In the genomic region with DNA sequence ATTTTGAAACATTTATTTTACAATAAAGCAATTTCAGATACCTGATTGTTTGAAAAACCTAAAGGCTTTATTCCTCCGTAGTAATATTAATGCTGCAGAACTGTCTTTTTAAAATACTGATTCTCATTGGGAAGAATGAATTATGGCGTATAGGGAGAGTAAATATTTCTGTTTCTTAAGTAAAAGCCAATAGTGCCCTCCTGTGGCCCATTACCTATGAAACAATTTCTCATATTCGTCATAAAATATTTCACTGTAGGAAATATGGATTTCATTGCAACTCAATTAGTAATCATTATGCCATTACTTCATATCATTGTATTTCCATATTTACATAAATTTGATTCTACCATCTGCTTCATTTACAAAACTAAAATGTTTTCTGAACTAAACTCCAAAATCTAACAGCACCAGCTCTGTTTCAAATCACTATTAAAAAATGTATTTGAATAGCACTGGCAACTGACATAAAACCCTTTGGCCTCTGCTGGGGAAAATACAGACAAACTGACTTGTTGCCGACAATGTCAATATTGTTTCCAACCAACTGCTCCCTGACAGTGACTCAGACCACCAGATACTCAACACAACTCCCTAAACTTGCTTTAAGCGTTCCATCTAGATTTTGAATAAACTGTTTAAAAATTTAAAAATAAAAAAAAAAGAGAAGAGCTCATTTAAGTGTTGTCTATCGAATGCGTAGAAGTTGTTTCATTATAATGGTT, we compare ENCODE assay signal across 10 cellular contexts.
DNase-seq lines count a peak whose midpoint lies in the region; ATAC-seq and TF ChIP-seq lines count a peak whose summit lies in the region.
"Had no signal": no experiment of that assay in that cellular context is flagged by ENCODE, and none has a peak within 500 bp of the region (broad histone marks: within the 10 kb centered on the region; RNA-seq: fewer than 3 reads in every experiment).

No MANE protein-coding gene starts in this region.

- no peaks in the 10 kb centered on the region for H3K9me3 Mint-ChIP-seq in CD14-positive monocyte

- POLR2A ChIA-PET in RWPE1 (lab: Yijun Ruan, JAX; ENCODE audit: low non-redundant PET), result no interaction called here

- peaks cover 5% of the 10 kb centered on the region for H3K4me1 Mint-ChIP-seq in CD14-positive monocyte
- H3K4me1 Mint-ChIP-seq: naive B cell had no signal

- CTCF ChIA-PET in RWPE1 (lab: Yijun Ruan, JAX), result interaction anchor here (0.7 to 0.8 kb wide), 3 partner anchors 393 to 1667 kb away, joined by 3 to 6 read pairs (median 3); no protein-coding TSS in a partner anchor

- peaks cover 0 to 1% (median 0%) of the 10 kb centered on the region in 3 donors for H3K27me3 Mint-ChIP-seq in CD14-positive monocyte (ENCODE audit: low read depth in 3 of 3)
- H3K27me3 Mint-ChIP-seq: naive B cell had no signal

- intact Hi-C loops in CD14-positive monocyte (cut with micrococcal nuclease), result no loop called here

- TF ChIP-seq CTCF in CD14-positive monocyte (IDR thresholded peaks at IDR 0.05) (peak; percentile 19), RWPE1 (conservative IDR thresholded peaks at IDR 0.05; ENCODE audit: low read depth) (0 out of 2 replicates have a peak, but pooled peaks have one; percentile 10)

- DNase-seq in CD14-positive monocyte (ENCODE audit: low spot score) (no peak), HT1080 (ENCODE audit: low read depth) (peak; percentile 11), RWPE1 (ENCODE audit: low spot score) (no peak), inferior parietal cortex (ENCODE audit: extremely low spot score) (peak; percentile 50), T-helper 2 cell (no peak), NCI-H1930 (lab: John Stamatoyannopoulos, UW) (no peak), GM19240 (ENCODE audit: insufficient read length, low spot score) (no peak)
- DNase-seq: cortex of kidney, naive B cell had no signal

- no peak for ATAC-seq in HG03565 (IDR thresholded peaks at IDR 0.05; ENCODE audit: unreplicated experiment)

- H3K4me3 Mint-ChIP-seq in CD14-positive monocyte, result no peak overlapping the region
- H3K4me3 Mint-ChIP-seq: naive B cell had no signal

- no peaks in the 10 kb centered on the region for H3K36me3 Mint-ChIP-seq in CD14-positive monocyte
- H3K36me3 Mint-ChIP-seq: naive B cell had no signal

- H3K27ac Mint-ChIP-seq in CD14-positive monocyte, result no peak overlapping the region
- H3K27ac Mint-ChIP-seq: naive B cell had no signal

- H3K27ac ChIP-seq in RWPE1, result no peak overlapping the region

Comparison
In these comparisons a context has a peak if more than half of its experiments do, and no peak if none do; other contexts are left out.
1. DNase-seq: peak in HT1080 (single experiment) and inferior parietal cortex (single experiment); none in CD14-positive monocyte (single experiment), RWPE1 (single experiment), T-helper 2 cell (0 of 5), NCI-H1930 (0 of 2) and GM19240 (single experiment).